ENCODE assay signal across 10 cellular contexts in genomic region chr15:90957791-90958190, GRCh38. TPM values are rescaled to one million over a fixed set of nuclear protein-coding genes. Genes with fewer than 3 reads are reported as not detected.
DNase-seq lines count a peak whose midpoint lies in the region; ATAC-seq and TF ChIP-seq lines count a peak whose summit lies in the region.
"Had no signal": no experiment of that assay in that cellular context is flagged by ENCODE, and none has a peak within 500 bp of the region (broad histone marks: within the 10 kb centered on the region; RNA-seq: fewer than 3 reads in every experiment).

No MANE protein-coding gene starts in this region.

- no peaks in the 10 kb centered on the region for H3K27me3 Mint-ChIP-seq in T-cell

- POLR2A ChIA-PET in T-cell (lab: Charles Lee) (interaction anchor here in 1 of 2 donors (0.6 to 0.7 kb wide), 2 partner anchors 11 to 33 kb away, joined by 3 read pairs; no protein-coding TSS in a partner anchor), OCI-LY7 (lab: Charles Lee) (interaction anchor here (0.6 to 6.1 kb wide), 4 partner anchors 10 to 173 kb away, joined by 3 to 58 read pairs (median 6); partner anchors contain the start of genes HDDC3 and UNC45A)

- H3K27me3 ChIP-seq in esophagus muscularis mucosa (no peaks in the 10 kb centered on the region), prostate gland (replicated peaks; ENCODE audit: insufficient read depth) (no peaks in the 10 kb centered on the region)

- H3K36me3 Mint-ChIP-seq in T-cell, result peaks cover 25% of the 10 kb centered on the region

- no peak overlapping the region for H2AFZ ChIP-seq in OCI-LY7 (ENCODE audit: low read length)

- no peak overlapping the region for H3K4me2 ChIP-seq in OCI-LY7 (ENCODE audit: low read length)

- intact Hi-C loops in esophagus muscularis mucosa (cut with DNase I), result loop anchor here (2.0 to 10.0 kb wide), 4 partner anchors 35 to 311 kb away; partner anchors contain the start of genes PRC1 and VPS33B
- intact Hi-C loops in prostate gland (cut with DNase I), result loop anchor here (5.0 to 10.0 kb wide), 3 partner anchors 35 to 315 kb away; partner anchors contain the start of genes PRC1 and VPS33B
- intact Hi-C loops in OCI-LY7 (cut with micrococcal nuclease; ENCODE audit: unreplicated experiment), result loop anchor here (2.0 kb wide), 1 partner anchor 313 kb away; no protein-coding TSS in a partner anchor

- H3K9me3 ChIP-seq in esophagus muscularis mucosa, result no peaks in the 10 kb centered on the region
- no peaks in the 10 kb centered on the region for H3K9me3 ChIP-seq in prostate gland
- H3K9me3 ChIP-seq in OCI-LY7 (ENCODE audit: low read length), result no peaks in the 10 kb centered on the region

- H3K4me1 ChIP-seq in esophagus muscularis mucosa (peaks cover 38 to 64% (median 57%) of the 10 kb centered on the region in 4 donors), prostate gland (replicated peaks) (peaks cover 10% of the 10 kb centered on the region), OCI-LY7 (ENCODE audit: insufficient read depth, low read length, poor library complexity, severe bottlenecking) (peaks cover 18% of the 10 kb centered on the region)

- H3K27ac ChIP-seq in esophagus muscularis mucosa (replicated peaks in 1 of 4) (peak overlapping the region; percentile 80 to 82 (median 81)), prostate gland (peak overlapping the region in 1 of 2 donors; percentile 71), OCI-LY7 (ENCODE audit: low read depth, low read length, poor library complexity, severe bottlenecking) (no peak overlapping the region)

- CTCF ChIA-PET in T-cell (lab: Charles Lee), result interaction anchor here (0.6 to 3.9 kb wide), 9 partner anchors 9 to 1780 kb away, joined by 3 to 17 read pairs (median 4); partner anchors contain the start of genes HDDC3 (in 1 of the 2) and UNC45A (in 1 of the 2)
- CTCF ChIA-PET in OCI-LY7 (lab: Charles Lee; ENCODE audit: unreplicated experiment), result interaction anchor here (0.9 to 1.5 kb wide), 3 partner anchors 22 to 31 kb away, joined by 3 to 8 read pairs (median 5); partner anchors contain the start of gene HDDC3

- H3K27ac Mint-ChIP-seq in T-cell, result peak overlapping the region in 1 of 2 donors; percentile 39

- H3K9me3 Mint-ChIP-seq in T-cell, result no peaks in the 10 kb centered on the region

- TF ChIP-seq EP300 in esophagus muscularis mucosa (IDR thresholded peaks at IDR 0.05), result no peak

- peaks cover 0 to 20% (median 16%) of the 10 kb centered on the region in 3 donors for H3K4me1 Mint-ChIP-seq in T-cell

- peak; percentile 61 for DNase-seq in G401 (ENCODE audit: low spot score)
- no peak for DNase-seq in T-cell
- DNase-seq in esophagus muscularis mucosa (ENCODE audit: extremely low spot score), result no peak
- DNase-seq in prostate gland (ENCODE audit: low spot score), result no peak
- no peak for DNase-seq in OCI-LY7 (ENCODE audit: low spot score)
- no peak for DNase-seq in NCI-H1048 (lab: John Stamatoyannopoulos, UW)
- no peak for DNase-seq in NCI-H2171 (lab: John Stamatoyannopoulos, UW)
- no peak for DNase-seq in iPS-NIHi11 (ENCODE audit: low spot score)
- DNase-seq: activated CD4-positive, alpha-beta T cell treated with anti-CD3 and anti-CD28 coated beads for 48 hours; foreskin melanocyte had no signal

- peak overlapping the region; percentile 37 to 57 (median 56) for H3K4me3 Mint-ChIP-seq in T-cell

- TF ChIP-seq CTCF in esophagus muscularis mucosa (IDR thresholded peaks at IDR 0.05) (no peak), prostate gland (IDR thresholded peaks at IDR 0.05) (no peak), OCI-LY7 (conservative IDR thresholded peaks at IDR 0.05; ENCODE audit: low read length) (no peak)

- H3K36me3 ChIP-seq in esophagus muscularis mucosa (peaks cover 8 to 44% (median 32%) of the 10 kb centered on the region in 4 donors), prostate gland (peaks cover 0 to 9% of the 10 kb centered on the region in 2 donors), OCI-LY7 (ENCODE audit: insufficient read depth, low read length) (peaks cover 68% of the 10 kb centered on the region)

- TF ChIP-seq POLR2A in esophagus muscularis mucosa (IDR thresholded peaks at IDR 0.05; ENCODE audit: low read depth), result no peak
- no peak for TF ChIP-seq POLR2A in prostate gland (IDR thresholded peaks at IDR 0.05)

- H4K20me1 ChIP-seq in OCI-LY7 (ENCODE audit: insufficient read depth, low read length), result no peaks in the 10 kb centered on the region

- no peaks in the 10 kb centered on the region for H3K9me2 ChIP-seq in OCI-LY7 (ENCODE audit: insufficient read depth, low read length)

- 29% methylated on average over 6 of the region's 6 CpGs for WGBS in esophagus muscularis mucosa
- 53% methylated on average over 6 of the region's 6 CpGs for WGBS in prostate gland

- H3K79me2 ChIP-seq in OCI-LY7 (ENCODE audit: insufficient read depth, low read depth, low read length), result peaks cover 12% of the 10 kb centered on the region

- no peak for ATAC-seq in T-cell (replicated peaks in 1 of 4)

- in situ Hi-C loops in G401 (cut with HindIII; ENCODE audit: low sequenced_read_pairs), result no loop called here

- H3K4me3 ChIP-seq in esophagus muscularis mucosa (peak overlapping the region; percentile 62 to 75 (median 68)), prostate gland (peak overlapping the region; percentile 43 to 50), OCI-LY7 (ENCODE audit: low read depth, low read length, poor library complexity, severe bottlenecking) (no peak overlapping the region)

- no TSS peak for BruUV-seq in OCI-LY7 (replicated peaks; lab: Mats Ljungman, UMichigan)

RNA-seq across cellular contexts. Expression of gene RCCD1, which starts 3.1 kb away (rescaled TPM):
- 0.14 TPM in 1 of 2 replicates, not detected in the other for total RNA-seq in G401 (2014; rRNA removed; shearing (Covaris generic))
- total RNA-seq in T-cell (10 to 100 TPM in 3 of 5 donors, 1 to 10 TPM in 2; 5.7 to 21.2 (median 15.8) TPM), esophagus muscularis mucosa (10 to 100 TPM in 1 of 4 donors, 1 to 10 TPM in 3; 5.3 to 12.7 (median 9.2) TPM), prostate gland (10 to 100 TPM in 1 of 2 donors, 1 to 10 TPM in 1; 9.1 to 13.0 TPM), OCI-LY7 (2022) (84.5 and 96.9 TPM in 2 replicates)
- 74.8 and 77.7 TPM in 2 replicates for total RNA-seq in OCI-LY7 (2014; rRNA removed; shearing (Covaris generic))

RNA-seq across cellular contexts. Expression of gene UNC45A, which starts 22.7 kb away (rescaled TPM):
- 99.2 and 113 TPM in 2 replicates for total RNA-seq in G401 (2014; rRNA removed; shearing (Covaris generic))
- total RNA-seq in T-cell, result 10 to 100 TPM; 39.4 to 80.3 (median 72.2) TPM
- total RNA-seq in esophagus muscularis mucosa, result 100 to 1,000 TPM in 1 of 4 donors, 10 to 100 TPM in 3; 88.6 to 113 (median 93.2) TPM
- 10 to 100 TPM; 52.2 to 70.1 TPM for total RNA-seq in prostate gland
- 38.3 and 46.1 TPM in 2 replicates for total RNA-seq in OCI-LY7 (2014; rRNA removed; shearing (Covaris generic))
- total RNA-seq in OCI-LY7 (2022), result 62.3 and 68.0 TPM in 2 replicates

RNA-seq across cellular contexts. Expression of gene HDDC3, which starts 25.4 kb away (rescaled TPM):
- total RNA-seq in G401 (2014; rRNA removed; shearing (Covaris generic)), result 10.8 and 17.1 TPM in 2 replicates
- total RNA-seq in T-cell (10 to 100 TPM; 14.4 to 28.6 (median 26.2) TPM), esophagus muscularis mucosa (1 to 10 TPM; 5.1 to 7.9 (median 6.0) TPM), prostate gland (10 to 100 TPM; 16.2 to 30.6 TPM), OCI-LY7 (2022) (38.6 and 39.7 TPM in 2 replicates)
- 31.8 and 35.8 TPM in 2 replicates for total RNA-seq in OCI-LY7 (2014; rRNA removed; shearing (Covaris generic))

RNA-seq across cellular contexts. Expression of gene PRC1, which starts 36.5 kb away (rescaled TPM):
- 138 and 140 TPM in 2 replicates for total RNA-seq in G401 (2014; rRNA removed; shearing (Covaris generic))
- 10 to 100 TPM in 2 of 5 donors, 1 to 10 TPM in 3; 4.7 to 25.9 (median 6.8) TPM for total RNA-seq in T-cell
- 1 to 10 TPM; 4.0 to 5.8 (median 4.6) TPM for total RNA-seq in esophagus muscularis mucosa
- 10 to 100 TPM; 13.5 to 37.0 TPM for total RNA-seq in prostate gland
- total RNA-seq in OCI-LY7 (2014; rRNA removed; shearing (Covaris generic)), result 224 and 402 TPM in 2 replicates
- total RNA-seq in OCI-LY7 (2022), result 149 and 150 TPM in 2 replicates

RNA-seq across cellular contexts. Expression of gene MAN2A2, which starts 54.7 kb away (rescaled TPM):
- 23.8 and 33.4 TPM in 2 replicates for total RNA-seq in G401 (2014; rRNA removed; shearing (Covaris generic))
- total RNA-seq in T-cell (100 to 1,000 TPM; 119 to 158 (median 142) TPM), esophagus muscularis mucosa (10 to 100 TPM; 27.0 to 80.9 (median 31.7) TPM), prostate gland (100 to 1,000 TPM in 1 of 2 donors, 10 to 100 TPM in 1; 46.6 to 113 TPM), OCI-LY7 (2022) (11.6 and 17.4 TPM in 2 replicates)
- 6.6 and 12.2 TPM in 2 replicates for total RNA-seq in OCI-LY7 (2014; rRNA removed; shearing (Covaris generic))
